Comparison of ENCODE assay signal across 34 cellular contexts in genomic region chr12:109590566-109590965, GRCh38.
"Had no signal": no experiment of that assay in that cellular context is flagged by ENCODE, and none has a peak within 500 bp of the region (broad histone marks: within the 10 kb centered on the region; RNA-seq: fewer than 3 reads in every experiment).

No MANE protein-coding gene starts in this region.

- H3K4me1 ChIP-seq: adrenal gland, body of pancreas, breast epithelium had no signal

- H3K9me3 ChIP-seq: adrenal gland, body of pancreas, breast epithelium, Peyer's patch had no signal

- H3K27me3 ChIP-seq: adrenal gland, body of pancreas, breast epithelium, Peyer's patch had no signal

- H3K4me2 ChIP-seq: KMS-11 had no signal

- H3K9me3 Mint-ChIP-seq: activated CD4-positive, alpha-beta memory T cell treated with anti-CD3 and anti-CD28 coated beads, Interleukin-2, amount 10 ng/mL, durations not matched to agents 7 days and 5 days; activated naive CD4-positive, alpha-beta T cell treated with anti-CD3 and anti-CD28 coated beads, Interleukin-2, amount 50 U/mL, for 24 hours; activated naive CD8-positive, alpha-beta T cell treated with anti-CD3 and anti-CD28 coated beads, Interleukin-2, amount 10 ng/mL, durations not matched to agents 7 days and 5 days had no signal

- DNase-seq: activated CD4-positive, alpha-beta memory T cell treated with anti-CD3 and anti-CD28 coated beads, Interleukin-2, amount 10 ng/mL, durations not matched to agents 7 days and 5 days; activated CD4-positive, alpha-beta T cell treated with anti-CD3 and anti-CD28 coated beads for 1 hour; activated CD4-positive, alpha-beta T cell treated with anti-CD3 and anti-CD28 coated beads for 48 hours; activated CD4-positive, CD25-positive, alpha-beta regulatory T cell; activated CD8-positive, alpha-beta memory T cell treated with anti-CD3 and anti-CD28 coated beads for 24 hours; activated CD8-positive, alpha-beta memory T cell treated with anti-CD3 and anti-CD28 coated beads, Interleukin-2, amount 10 ng/mL, durations not matched to agents 7 days and 5 days; activated CD8-positive, alpha-beta memory T cell treated with anti-CD3 and anti-CD28 coated beads, Interleukin-2, amount 50 U/mL, for 48 hours; activated effector memory CD4-positive, alpha-beta T cell treated with Interleukin-2 at 50 U/mL for 16 hours; activated naive CD8-positive, alpha-beta T cell treated with anti-CD3 and anti-CD28 coated beads, Interleukin-2, amount 10 ng/mL, durations not matched to agents 7 days and 5 days; activated T-cell treated with anti-CD3 and anti-CD28 coated beads, Interleukin-2, amount 50 U/mL, for 48 hours; adrenal gland; body of pancreas; caudate nucleus; cerebellar nuclear complex; MM.1S; MV-4-11; NCI-H1092; NCI-H1436 treated with DMSO at 0.1 percent for 48 hours; NCI-H1694 treated with DMSO at 0.1 percent for 48 hours; NCI-H2029 treated with DMSO at 0.1 percent for 48 hours; NCI-H2107; NCI-H510A; NCI-H526; NCI-H748 treated with DMSO at 0.1 percent for 48 hours; NK-92 treated with Interleukin-12 subunit alpha and Interleukin-12 subunit beta, amount 100 ng/mL, for 24 hours; PC-3; Peyer's patch; RPMI8226; SIG-M5; T1000 had no signal

- H3K4me3 ChIP-seq: adrenal gland, body of pancreas, breast epithelium, Peyer's patch had no signal

- ATAC-seq: activated CD8-positive, alpha-beta memory T cell treated with anti-CD3 and anti-CD28 coated beads, Interleukin-2, amount 10 ng/mL, durations not matched to agents 7 days and 5 days; body of pancreas; PC-3; Right ventricle myocardium inferior had no signal

- H3K4me3 Mint-ChIP-seq: activated CD4-positive, alpha-beta memory T cell treated with anti-CD3 and anti-CD28 coated beads, Interleukin-2, amount 10 ng/mL, durations not matched to agents 7 days and 5 days; activated CD8-positive, alpha-beta memory T cell treated with anti-CD3 and anti-CD28 coated beads, Interleukin-2, amount 10 ng/mL, durations not matched to agents 7 days and 5 days; activated naive CD4-positive, alpha-beta T cell treated with anti-CD3 and anti-CD28 coated beads, Interleukin-2, amount 50 U/mL, for 24 hours; activated naive CD8-positive, alpha-beta T cell treated with anti-CD3 and anti-CD28 coated beads, Interleukin-2, amount 10 ng/mL, durations not matched to agents 7 days and 5 days had no signal

- H3K9ac ChIP-seq: KMS-11 had no signal

- H3K27ac ChIP-seq: adrenal gland, body of pancreas, breast epithelium, KMS-11, Peyer's patch had no signal

- H3K36me3 ChIP-seq: breast epithelium had no signal

- H3K27me3 Mint-ChIP-seq: activated CD4-positive, alpha-beta memory T cell treated with anti-CD3 and anti-CD28 coated beads, Interleukin-2, amount 10 ng/mL, durations not matched to agents 7 days and 5 days; activated CD8-positive, alpha-beta memory T cell treated with anti-CD3 and anti-CD28 coated beads, Interleukin-2, amount 10 ng/mL, durations not matched to agents 7 days and 5 days; activated naive CD4-positive, alpha-beta T cell treated with anti-CD3 and anti-CD28 coated beads, Interleukin-2, amount 50 U/mL, for 24 hours; activated naive CD8-positive, alpha-beta T cell treated with anti-CD3 and anti-CD28 coated beads, Interleukin-2, amount 10 ng/mL, durations not matched to agents 7 days and 5 days had no signal

- H3K27ac Mint-ChIP-seq: activated CD4-positive, alpha-beta memory T cell treated with anti-CD3 and anti-CD28 coated beads, Interleukin-2, amount 10 ng/mL, durations not matched to agents 7 days and 5 days; activated CD8-positive, alpha-beta memory T cell treated with anti-CD3 and anti-CD28 coated beads, Interleukin-2, amount 10 ng/mL, durations not matched to agents 7 days and 5 days; activated naive CD4-positive, alpha-beta T cell treated with anti-CD3 and anti-CD28 coated beads, Interleukin-2, amount 50 U/mL, for 24 hours; activated naive CD8-positive, alpha-beta T cell treated with anti-CD3 and anti-CD28 coated beads, Interleukin-2, amount 10 ng/mL, durations not matched to agents 7 days and 5 days had no signal
